8 cellular contexts compared by ENCODE assay signal in genomic region chr6:24283043-24283985, GRCh38.
DNase-seq lines count a peak whose midpoint lies in the region; ATAC-seq, FAIRE-seq and TF ChIP-seq lines count a peak whose summit lies in the region.

No MANE protein-coding gene starts in this region.

- peak; percentile 85 to 86 for DNase-seq in AML-193 (lab: John Stamatoyannopoulos, UW)
- peak; percentile 92 for DNase-seq in NCI-H146 (lab: John Stamatoyannopoulos, UW)
- peak; percentile 37 to 91 for DNase-seq in SW 1271 (lab: John Stamatoyannopoulos, UW)
- peak; percentile 4 for DNase-seq in cerebellum (ENCODE audit: low spot score)
- peak; percentile 93 for DNase-seq in kidney
- DNase-seq in stimulated activated CD4-positive, alpha-beta T cell treated with anti-CD3 and anti-CD28 coated beads, Interleukin-2, amount 100 ng/mL, for 48 hours = peak; percentile 6 to 11

- peak overlapping the region in 1 of 2 donors; percentile 13 for H3K9ac ChIP-seq in kidney (ENCODE audit: low read length in 2 of 2)

- H3K36me3 ChIP-seq in kidney (ENCODE audit: control insufficient read depth in 1 of 2, insufficient read depth in 2 of 2, low read length in 2 of 2) = peaks cover 0 to 4% of the 10 kb centered on the region in 2 donors

- ATAC-seq in GM18858 (IDR thresholded peaks at IDR 0.05; ENCODE audit: unreplicated experiment) (peak; percentile 78), HG03025 (IDR thresholded peaks at IDR 0.05; ENCODE audit: low FRiP score, unreplicated experiment) (peak; percentile 72)

- intact Hi-C loops in kidney (cut with DNase I) = no loop called here

- peaks cover 6 to 9% of the 10 kb centered on the region in 2 donors for H3K4me1 ChIP-seq in kidney (ENCODE audit: control insufficient read depth in 1 of 2, insufficient read depth in 1 of 2, low read depth in 1 of 2, low read length in 2 of 2)

- H3K4me3 ChIP-seq in kidney (ENCODE audit: low read length in 2 of 2) = peak overlapping the region; percentile 48 to 51

- peak overlapping the region; percentile 63 to 82 for H3K27ac ChIP-seq in kidney (ENCODE audit: low read depth in 2 of 2, low read length in 2 of 2)

- peak; percentile 94 for FAIRE-seq in kidney (lab: Jason Lieb, UNC)

- no peaks in the 10 kb centered on the region for H3K9me3 ChIP-seq in kidney (ENCODE audit: control insufficient read depth in 1 of 2, low read length in 2 of 2)

- TF ChIP-seq CTCF in kidney (IDR thresholded peaks at IDR 0.05; ENCODE audit: borderline replicate concordance, extremely low read depth, insufficient read depth) = peak; percentile 56

Comparison
In these comparisons a context has a peak if more than half of its experiments do, and no peak if none do; other contexts are left out.
1. Peak in every context shown above with its lines: DNase-seq, ATAC-seq, H3K4me3 ChIP-seq and H3K27ac ChIP-seq.
2. DNase-seq: peak in every context shown above with its lines; median percentile 93 in kidney; 92 in NCI-H146; 86 in AML-193; 64 in SW 1271; 8 in stimulated activated CD4-positive, alpha-beta T cell treated with anti-CD3 and anti-CD28 coated beads, Interleukin-2, amount 100 ng/mL, for 48 hours; 4 in cerebellum.